ENCODE assay signal across 8 cellular contexts in the genomic region with DNA sequence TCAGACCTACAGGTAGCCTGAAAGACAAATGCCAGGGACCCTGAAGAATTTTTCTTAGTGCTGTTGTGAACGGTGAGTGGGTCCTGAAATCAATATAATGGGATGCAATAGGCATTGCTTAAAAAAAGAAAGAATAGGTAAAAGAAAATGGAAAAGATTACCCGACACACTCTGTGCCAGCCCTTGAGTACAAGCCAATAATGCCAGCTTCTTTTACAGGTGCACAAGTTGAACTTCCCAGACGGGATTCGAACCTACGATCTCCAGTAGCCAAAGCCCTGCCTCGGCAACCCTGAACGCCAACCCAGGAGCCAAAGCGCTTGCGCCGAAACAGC. TPM values are rescaled to one million over a fixed set of nuclear protein-coding genes. Genes with fewer than 3 reads are reported as not detected.
A peak's percentile ranks its signal among the peaks of the same experiment; 100 is the strongest.
DNase-seq lines count a peak whose midpoint lies in the region; ATAC-seq and TF ChIP-seq lines count a peak whose summit lies in the region.

No MANE protein-coding gene starts in this region.

- no peaks in the 10 kb centered on the region for H3K79me2 ChIP-seq in ACC112 (ENCODE audit: control insufficient read depth, insufficient read depth, low read length, unreplicated experiment)

- peaks cover 24% of the 10 kb centered on the region for H3K4me1 Mint-ChIP-seq in brain

- peaks cover 0 to 16% (median 0%) of the 10 kb centered on the region in 5 experiments for H3K9me3 Mint-ChIP-seq in brain

- peaks cover 8% of the 10 kb centered on the region for H3K27me3 Mint-ChIP-seq in brain

- no peak for TF ChIP-seq CTCF in HL-60 (IDR thresholded peaks at IDR 0.05; ENCODE audit: insufficient read depth, low read length)
- TF ChIP-seq CTCF in brain (conservative IDR thresholded peaks at IDR 0.05): no peak

- ATAC-seq in HG02642 (IDR thresholded peaks at IDR 0.05; ENCODE audit: poor library complexity, unreplicated experiment) (no peak), HG02759 (IDR thresholded peaks at IDR 0.05; ENCODE audit: unreplicated experiment) (no peak)

- peak overlapping the region; percentile 90 to 99 (median 93) for H3K4me3 Mint-ChIP-seq in brain

- DNase-seq in HL-60 (ENCODE audit: low read depth in 1 of 2, low spot score in 1 of 2): no peak
- no peak for DNase-seq in NOMO-1 treated with dmso at 0.1 percent for 144 hours (lab: John Stamatoyannopoulos, UW; ENCODE audit: unreplicated experiment)
- DNase-seq in LoVo (ENCODE audit: low spot score): no peak

- H3K4me1 ChIP-seq in ACC112 (ENCODE audit: control insufficient read depth, insufficient read depth, low read length, unreplicated experiment): peaks cover 4% of the 10 kb centered on the region
- no peaks in the 10 kb centered on the region for H3K4me1 ChIP-seq in muscle layer of colon (ENCODE audit: insufficient read depth, low read length)

- H3K27me3 ChIP-seq in ACC112 (ENCODE audit: insufficient read depth, low read length) (no peaks in the 10 kb centered on the region), HL-60 (ENCODE audit: insufficient read depth, poor library complexity, severe bottlenecking) (no peaks in the 10 kb centered on the region), muscle layer of colon (ENCODE audit: control insufficient read depth in 1 of 2, insufficient read depth in 2 of 2, low read length in 2 of 2) (no peaks in the 10 kb centered on the region)

- peaks cover 6% of the 10 kb centered on the region for H3K36me3 Mint-ChIP-seq in brain

- no peaks in the 10 kb centered on the region for H3K36me3 ChIP-seq in ACC112 (ENCODE audit: insufficient read depth, low read length)
- no peaks in the 10 kb centered on the region for H3K36me3 ChIP-seq in muscle layer of colon (ENCODE audit: insufficient read depth, low read length)

- peak overlapping the region; percentile 88 for H3K4me3 ChIP-seq in ACC112 (ENCODE audit: low read depth, low read length)
- peak overlapping the region; percentile 26 for H3K4me3 ChIP-seq in HL-60 (replicated peaks; ENCODE audit: insufficient read depth, low read length)
- H3K4me3 ChIP-seq in muscle layer of colon (ENCODE audit: low read depth in 1 of 2, low read length in 2 of 2): peak overlapping the region in 1 of 2 donors; percentile 12

- peak overlapping the region; percentile 90 to 100 (median 100) for H3K27ac Mint-ChIP-seq in brain

- no peaks in the 10 kb centered on the region for H3K9me3 ChIP-seq in muscle layer of colon (ENCODE audit: low read length)

- peak overlapping the region; percentile 81 for H2AFZ ChIP-seq in ACC112 (ENCODE audit: low read length, unreplicated experiment)

- no peak overlapping the region for H3K9ac ChIP-seq in muscle layer of colon (ENCODE audit: low read length)

- H3K27ac ChIP-seq in ACC112 (ENCODE audit: low read depth, low read length): no peak overlapping the region
- H3K27ac ChIP-seq in HL-60 (replicated peaks): peak overlapping the region; percentile 89
- peak overlapping the region; percentile 19 for H3K27ac ChIP-seq in muscle layer of colon (ENCODE audit: low read depth, low read length)

RNA-seq across cellular contexts. Expression of a gene that starts 24.7 kb away (rescaled TPM):
- polyA plus RNA-seq in brain (ENCODE audit: insufficient read depth, low read depth, low replicate concordance): 1.2 TPM

RNA-seq across cellular contexts. Expression of a gene that starts 40.3 kb away (rescaled TPM):
- 10.1 TPM for polyA plus RNA-seq in brain (ENCODE audit: insufficient read depth, low read depth, low replicate concordance)

RNA-seq across cellular contexts. Expression of a gene that starts 49.5 kb away (rescaled TPM):
- polyA plus RNA-seq in brain (ENCODE audit: insufficient read depth, low read depth, low replicate concordance): not detected

RNA-seq across cellular contexts. Expression of a gene that starts 53.2 kb away (rescaled TPM):
- 2.9 TPM for polyA plus RNA-seq in brain (ENCODE audit: insufficient read depth, low read depth, low replicate concordance)
